In the genomic region with DNA sequence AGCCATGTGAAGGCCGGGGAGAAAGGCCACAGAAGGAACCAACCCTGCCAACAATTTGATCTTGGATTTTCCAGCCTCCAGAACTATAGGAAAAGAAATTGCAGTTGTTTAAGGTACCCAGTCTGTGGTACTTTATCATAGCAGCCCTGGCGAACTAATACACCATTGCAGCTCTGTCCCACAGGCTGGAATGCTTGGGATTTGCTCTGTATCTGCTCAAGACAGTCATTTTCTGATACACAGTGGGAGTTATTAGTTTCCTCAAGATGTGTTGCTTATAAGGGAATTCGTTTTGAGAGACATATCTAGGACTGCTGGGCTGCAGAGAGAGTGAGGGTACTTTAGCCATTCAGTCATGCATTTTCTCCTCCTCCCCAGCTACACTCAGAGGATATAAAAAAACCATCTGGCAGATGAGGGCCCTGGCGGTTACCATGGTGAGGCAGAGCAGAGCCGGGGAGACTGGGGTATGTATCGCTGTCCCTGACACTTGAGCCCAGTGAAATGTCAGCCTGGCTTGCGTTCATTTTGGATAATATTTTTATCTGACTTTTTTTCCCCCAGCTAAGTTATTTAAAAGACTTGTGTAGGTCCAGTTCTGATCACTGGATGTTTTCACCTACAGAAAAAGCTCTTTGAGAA, we compare ENCODE assay signal across 14 cellular contexts.
DNase-seq lines count a peak whose midpoint lies in the region; ATAC-seq and TF ChIP-seq lines count a peak whose summit lies in the region.
"Had no signal": no experiment of that assay in that cellular context is flagged by ENCODE, and none has a peak within 500 bp of the region (broad histone marks: within the 10 kb centered on the region; RNA-seq: fewer than 3 reads in every experiment).

No MANE protein-coding gene starts in this region.

- H3K27ac Mint-ChIP-seq in activated CD4-positive, alpha-beta T cell treated with anti-CD3 and anti-CD28 coated beads, Interleukin-2, amount 10 ng/mL, durations not matched to agents 7 days and 5 days, result no peak overlapping the region

- H3K27ac ChIP-seq in parathyroid adenoma, result peak overlapping the region; percentile 19
- H3K27ac ChIP-seq: HL-60, lower lobe of right lung had no signal

- no peak for ATAC-seq in GM18519 (IDR thresholded peaks at IDR 0.05; ENCODE audit: low FRiP score, unreplicated experiment)
- no peak for ATAC-seq in HG02642 (IDR thresholded peaks at IDR 0.05; ENCODE audit: poor library complexity, unreplicated experiment)

- H3K9me3 Mint-ChIP-seq in activated CD4-positive, alpha-beta T cell treated with anti-CD3 and anti-CD28 coated beads, Interleukin-2, amount 10 ng/mL, durations not matched to agents 7 days and 5 days, result no peaks in the 10 kb centered on the region

- no peak for TF ChIP-seq CTCF in parathyroid adenoma (IDR thresholded peaks at IDR 0.05)

- no peaks in the 10 kb centered on the region for H3K4me1 Mint-ChIP-seq in activated CD4-positive, alpha-beta T cell treated with anti-CD3 and anti-CD28 coated beads, Interleukin-2, amount 10 ng/mL, durations not matched to agents 7 days and 5 days

- H3K4me2 ChIP-seq in parathyroid adenoma (ENCODE audit: low read length), result no peak overlapping the region

- H3K36me3 Mint-ChIP-seq in activated CD4-positive, alpha-beta T cell treated with anti-CD3 and anti-CD28 coated beads, Interleukin-2, amount 10 ng/mL, durations not matched to agents 7 days and 5 days (ENCODE audit: low read depth), result no peaks in the 10 kb centered on the region

- DNase-seq in NCI-H1417 treated with DMSO at 0.1 percent for 48 hours (lab: John Stamatoyannopoulos, UW) (peak; percentile 45), NCI-H524 treated with DMSO at 0.1 percent for 48 hours (lab: John Stamatoyannopoulos, UW) (peak; percentile 76), globus pallidus (ENCODE audit: low spot score) (peak; percentile 18), AG08395 (ENCODE audit: low spot score) (no peak)
- no peak for DNase-seq in activated CD4-positive, alpha-beta T cell treated with anti-CD3 and anti-CD28 coated beads, Interleukin-2, amount 10 ng/mL, durations not matched to agents 7 days and 5 days
- DNase-seq: activated CD4-positive, CD25-positive, alpha-beta regulatory T cell treated with anti-CD3 and anti-CD28 coated beads, Interleukin-2, amount 50 U/mL, for 72 hours; activated effector memory CD4-positive, alpha-beta T cell treated with anti-CD3 and anti-CD28 coated beads, Interleukin-2, amount 50 U/mL, for 16 hours; DND-41; lower lobe of right lung; MV-4-11 had no signal

- no peak overlapping the region for H3K4me3 Mint-ChIP-seq in activated CD4-positive, alpha-beta T cell treated with anti-CD3 and anti-CD28 coated beads, Interleukin-2, amount 10 ng/mL, durations not matched to agents 7 days and 5 days

- no peaks in the 10 kb centered on the region for H3K27me3 ChIP-seq in parathyroid adenoma (ENCODE audit: control insufficient read depth, insufficient read depth, low read length)

- H3K27me3 Mint-ChIP-seq in activated CD4-positive, alpha-beta T cell treated with anti-CD3 and anti-CD28 coated beads, Interleukin-2, amount 10 ng/mL, durations not matched to agents 7 days and 5 days, result no peaks in the 10 kb centered on the region

- no peak overlapping the region for H3K9ac ChIP-seq in parathyroid adenoma

- no peaks in the 10 kb centered on the region for H3K79me2 ChIP-seq in parathyroid adenoma

- no peaks in the 10 kb centered on the region for H3K36me3 ChIP-seq in parathyroid adenoma (ENCODE audit: control insufficient read depth, insufficient read depth, low read length)
- H3K36me3 ChIP-seq: lower lobe of right lung had no signal

- no peak overlapping the region for H3K4me3 ChIP-seq in parathyroid adenoma (ENCODE audit: low read depth, low read length)
- H3K4me3 ChIP-seq: lower lobe of right lung had no signal

- CTCF ChIA-PET in activated CD4-positive, alpha-beta T cell treated with anti-CD3 and anti-CD28 coated beads, Interleukin-2, amount 10 ng/mL, durations not matched to agents 7 days and 5 days (lab: Charles Lee), result no interaction called here

- peak overlapping the region; percentile 64 for H2AFZ ChIP-seq in parathyroid adenoma

- no peaks in the 10 kb centered on the region for H3K9me3 ChIP-seq in parathyroid adenoma (ENCODE audit: control insufficient read depth, low read length)
- H3K9me3 ChIP-seq: lower lobe of right lung had no signal

- POLR2A ChIA-PET in activated CD4-positive, alpha-beta T cell treated with anti-CD3 and anti-CD28 coated beads, Interleukin-2, amount 10 ng/mL, durations not matched to agents 7 days and 5 days (lab: Charles Lee), result no interaction called here

- peaks cover 10% of the 10 kb centered on the region for H3K4me1 ChIP-seq in parathyroid adenoma
- H3K4me1 ChIP-seq: lower lobe of right lung had no signal

Comparison
In these comparisons a context has a peak if more than half of its experiments do, and no peak if none do; other contexts are left out.
1. DNase-seq: peak in NCI-H1417 treated with DMSO at 0.1 percent for 48 hours (single experiment), NCI-H524 treated with DMSO at 0.1 percent for 48 hours (single experiment) and globus pallidus (single experiment); none in AG08395 (single experiment) and activated CD4-positive, alpha-beta T cell treated with anti-CD3 and anti-CD28 coated beads, Interleukin-2, amount 10 ng/mL, durations not matched to agents 7 days and 5 days (single experiment).